38 cellular contexts compared by ENCODE assay signal in the genomic region with DNA sequence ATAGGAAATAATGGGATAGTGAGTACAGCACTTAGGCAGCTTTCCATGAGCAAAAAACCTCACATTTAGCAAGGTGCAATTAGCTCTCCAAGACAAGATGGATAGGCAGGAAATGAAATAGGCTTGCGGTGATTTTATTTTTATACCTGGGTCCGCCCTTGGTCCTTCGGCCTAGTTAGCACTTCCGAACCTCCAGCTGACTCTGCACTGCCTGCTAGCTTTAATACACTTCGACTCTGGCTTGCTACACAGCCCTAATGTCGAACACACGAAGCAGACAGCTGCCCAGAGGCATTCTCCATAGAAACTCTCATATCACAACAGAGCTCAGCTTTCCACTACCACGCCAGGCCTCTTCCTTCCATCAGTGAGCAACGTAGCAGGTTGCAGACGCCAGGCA.
"Had no signal": no experiment of that assay in that cellular context is flagged by ENCODE, and none has a peak within 500 bp of the region (broad histone marks: within the 10 kb centered on the region; RNA-seq: fewer than 3 reads in every experiment).

No MANE protein-coding gene starts in this region.

- H3K9me3 Mint-ChIP-seq: activated CD4-positive, alpha-beta memory T cell treated with anti-CD3 and anti-CD28 coated beads for 36 hours; activated CD4-positive, alpha-beta T cell treated with anti-CD3 and anti-CD28 coated beads, Interleukin-2, amount 10 ng/mL, durations not matched to agents 7 days and 5 days; activated CD8-positive, alpha-beta T cell treated with anti-CD3 and anti-CD28 coated beads for 36 hours; activated naive CD4-positive, alpha-beta T cell treated with anti-CD3 and anti-CD28 coated beads, Interleukin-2, amount 10 ng/mL, durations not matched to agents 7 days and 5 days; activated naive CD8-positive, alpha-beta T cell treated with anti-CD3 and anti-CD28 coated beads, Interleukin-2, amount 10 ng/mL, durations not matched to agents 7 days and 5 days; activated naive CD8-positive, alpha-beta T cell treated with anti-CD3 and anti-CD28 coated beads, Interleukin-2, amount 50 U/mL, for 24 hours; activated T-cell treated with anti-CD3 and anti-CD28 coated beads, Interleukin-2, amount 50 U/mL, for 4 hours; activated T-helper 1 cell treated with anti-CD3 and anti-CD28 coated beads, Interleukin-12 subunit alpha, Interleukin-12 subunit beta, Interleukin-2, Interleukin-4 antibody, amounts not matched to agents 30 ng/mL and 10 ng/mL and 1 ng/mL, durations not matched to agents 14 hours and 24 hours and 36 hours; activated T-helper 17 cell treated with anti-CD3 and anti-CD28 coated beads, Interleukin-2, amount 50 U/mL, for 72 hours; central memory CD8-positive, alpha-beta T cell; T-helper 1 cell treated with Interleukin-12 subunit alpha and Interleukin-12 subunit beta and Interleukin-4 antibody, amounts not matched to agents 30 μg/mL and 1 μg/mL, for 36 hours; WTC11 had no signal

- H3K36me3 ChIP-seq: ascending aorta, cardiac muscle cell, WERI-Rb-1 had no signal

- H3K27me3 Mint-ChIP-seq: activated CD4-positive, alpha-beta memory T cell treated with anti-CD3 and anti-CD28 coated beads for 36 hours; activated CD4-positive, alpha-beta T cell treated with anti-CD3 and anti-CD28 coated beads for 36 hours; activated CD4-positive, alpha-beta T cell treated with anti-CD3 and anti-CD28 coated beads, Interleukin-2, amount 10 ng/mL, durations not matched to agents 7 days and 5 days; activated CD8-positive, alpha-beta T cell treated with anti-CD3 and anti-CD28 coated beads for 36 hours; activated naive CD4-positive, alpha-beta T cell treated with anti-CD3 and anti-CD28 coated beads, Interleukin-2, amount 10 ng/mL, durations not matched to agents 7 days and 5 days; activated naive CD4-positive, alpha-beta T cell treated with anti-CD3 and anti-CD28 coated beads, Interleukin-2, amount 50 U/mL, for 24 hours; activated naive CD8-positive, alpha-beta T cell; activated naive CD8-positive, alpha-beta T cell treated with anti-CD3 and anti-CD28 coated beads, Interleukin-2, amount 10 ng/mL, durations not matched to agents 7 days and 5 days; activated naive CD8-positive, alpha-beta T cell treated with anti-CD3 and anti-CD28 coated beads, Interleukin-2, amount 50 U/mL, for 24 hours; activated T-helper 17 cell treated with anti-CD3 and anti-CD28 coated beads, Interleukin-2, amount 50 U/mL, for 72 hours; brain; central memory CD8-positive, alpha-beta T cell had no signal

- H3K27ac Mint-ChIP-seq: activated CD4-positive, alpha-beta memory T cell treated with anti-CD3 and anti-CD28 coated beads for 36 hours; activated CD4-positive, alpha-beta T cell treated with anti-CD3 and anti-CD28 coated beads for 36 hours; activated CD4-positive, alpha-beta T cell treated with anti-CD3 and anti-CD28 coated beads, Interleukin-2, amount 10 ng/mL, durations not matched to agents 7 days and 5 days; activated CD8-positive, alpha-beta T cell treated with anti-CD3 and anti-CD28 coated beads for 36 hours; activated naive CD4-positive, alpha-beta T cell treated with anti-CD3 and anti-CD28 coated beads, Interleukin-2, amount 10 ng/mL, durations not matched to agents 7 days and 5 days; activated naive CD4-positive, alpha-beta T cell treated with anti-CD3 and anti-CD28 coated beads, Interleukin-2, amount 50 U/mL, for 24 hours; activated naive CD8-positive, alpha-beta T cell; activated naive CD8-positive, alpha-beta T cell treated with anti-CD3 and anti-CD28 coated beads, Interleukin-2, amount 10 ng/mL, durations not matched to agents 7 days and 5 days; activated naive CD8-positive, alpha-beta T cell treated with anti-CD3 and anti-CD28 coated beads, Interleukin-2, amount 50 U/mL, for 24 hours; activated T-helper 1 cell treated with anti-CD3 and anti-CD28 coated beads, Interleukin-12 subunit alpha, Interleukin-12 subunit beta, Interleukin-2, Interleukin-4 antibody, amounts not matched to agents 30 ng/mL and 10 ng/mL and 1 ng/mL, durations not matched to agents 14 hours and 24 hours and 36 hours; activated T-helper 17 cell treated with anti-CD3 and anti-CD28 coated beads, Interleukin-2, amount 50 U/mL, for 72 hours; T-helper 1 cell treated with Interleukin-12 subunit alpha and Interleukin-12 subunit beta and Interleukin-4 antibody, amounts not matched to agents 30 μg/mL and 1 μg/mL, for 36 hours; T-helper 2 cell treated with Interferon-gamma antibody and Interleukin-4, amounts not matched to agents 5 μg/mL and 100 μg/mL, for 36 hours; WTC11 had no signal

- H3K36me3 Mint-ChIP-seq: activated CD4-positive, alpha-beta memory T cell treated with anti-CD3 and anti-CD28 coated beads for 36 hours; activated naive CD4-positive, alpha-beta T cell treated with anti-CD3 and anti-CD28 coated beads, Interleukin-2, amount 10 ng/mL, durations not matched to agents 7 days and 5 days; activated naive CD4-positive, alpha-beta T cell treated with anti-CD3 and anti-CD28 coated beads, Interleukin-2, amount 50 U/mL, for 24 hours; activated naive CD8-positive, alpha-beta T cell treated with anti-CD3 and anti-CD28 coated beads, Interleukin-2, amount 10 ng/mL, durations not matched to agents 7 days and 5 days; brain; WTC11 had no signal

- DNase-seq: activated CD4-positive, alpha-beta memory T cell treated with anti-CD3 and anti-CD28 coated beads for 36 hours; activated CD4-positive, alpha-beta T cell treated with anti-CD3 and anti-CD28 coated beads for 1 hour; activated CD4-positive, alpha-beta T cell treated with anti-CD3 and anti-CD28 coated beads for 36 hours; activated CD4-positive, alpha-beta T cell treated with anti-CD3 and anti-CD28 coated beads for 48 hours; activated CD4-positive, alpha-beta T cell treated with anti-CD3 and anti-CD28 coated beads, Interleukin-2, amount 10 ng/mL, durations not matched to agents 7 days and 5 days; activated CD4-positive, alpha-beta T cell treated with anti-CD3 and anti-CD28 coated beads, Interleukin-2, amount 50 U/mL, for 4 hours; activated CD4-positive, CD25-positive, alpha-beta regulatory T cell; activated CD8-positive, alpha-beta memory T cell treated with anti-CD3 and anti-CD28 coated beads, Interleukin-2, amount 50 U/mL, for 4 hours; activated CD8-positive, alpha-beta T cell treated with anti-CD3 and anti-CD28 coated beads for 36 hours; activated gamma-delta T cell; activated naive CD4-positive, alpha-beta T cell treated with anti-CD3 and anti-CD28 coated beads, Interleukin-2, amount 10 ng/mL, durations not matched to agents 7 days and 5 days; activated naive CD4-positive, alpha-beta T cell treated with Interleukin-2 at 50 U/mL for 16 hours; activated naive CD8-positive, alpha-beta T cell treated with anti-CD3 and anti-CD28 coated beads, Interleukin-2, amount 10 ng/mL, durations not matched to agents 7 days and 5 days; activated naive CD8-positive, alpha-beta T cell treated with anti-CD3 and anti-CD28 coated beads, Interleukin-2, amount 50 U/mL, for 24 hours; activated T-cell treated with anti-CD3 and anti-CD28 coated beads for 4 hours; activated T-cell treated with anti-CD3 and anti-CD28 coated beads, Interleukin-2, amount 50 U/mL, for 1 hour; activated T-cell treated with anti-CD3 and anti-CD28 coated beads, Interleukin-2, amount 50 U/mL, for 4 hours; activated T-cell treated with anti-CD3 and anti-CD28 coated beads, Interleukin-2, amount 50 U/mL, for 72 hours; amygdala; anterior cingulate cortex; caudate nucleus; cerebellar nuclear complex; T-helper 1 cell; T-helper 2 cell; T-helper 9 cell; WERI-Rb-1 had no signal

- H3K9me3 ChIP-seq: ascending aorta had no signal

- H3K4me1 Mint-ChIP-seq: activated CD4-positive, alpha-beta T cell treated with anti-CD3 and anti-CD28 coated beads for 36 hours; activated CD4-positive, alpha-beta T cell treated with anti-CD3 and anti-CD28 coated beads, Interleukin-2, amount 10 ng/mL, durations not matched to agents 7 days and 5 days; activated naive CD4-positive, alpha-beta T cell treated with anti-CD3 and anti-CD28 coated beads, Interleukin-2, amount 10 ng/mL, durations not matched to agents 7 days and 5 days; activated T-helper 17 cell treated with anti-CD3 and anti-CD28 coated beads, Interleukin-2, amount 50 U/mL, for 72 hours; WTC11 had no signal

- H3K4me1 ChIP-seq: ascending aorta had no signal

- H3K4me3 Mint-ChIP-seq: activated CD4-positive, alpha-beta memory T cell treated with anti-CD3 and anti-CD28 coated beads for 36 hours; activated CD4-positive, alpha-beta T cell treated with anti-CD3 and anti-CD28 coated beads for 36 hours; activated CD4-positive, alpha-beta T cell treated with anti-CD3 and anti-CD28 coated beads, Interleukin-2, amount 10 ng/mL, durations not matched to agents 7 days and 5 days; activated CD8-positive, alpha-beta T cell treated with anti-CD3 and anti-CD28 coated beads for 36 hours; activated naive CD4-positive, alpha-beta T cell treated with anti-CD3 and anti-CD28 coated beads, Interleukin-2, amount 10 ng/mL, durations not matched to agents 7 days and 5 days; activated naive CD4-positive, alpha-beta T cell treated with anti-CD3 and anti-CD28 coated beads, Interleukin-2, amount 50 U/mL, for 24 hours; activated naive CD8-positive, alpha-beta T cell; activated naive CD8-positive, alpha-beta T cell treated with anti-CD3 and anti-CD28 coated beads, Interleukin-2, amount 10 ng/mL, durations not matched to agents 7 days and 5 days; activated naive CD8-positive, alpha-beta T cell treated with anti-CD3 and anti-CD28 coated beads, Interleukin-2, amount 50 U/mL, for 24 hours; activated T-cell treated with anti-CD3 and anti-CD28 coated beads, Interleukin-2, amount 50 U/mL, for 4 hours; activated T-cell treated with anti-CD3 and anti-CD28 coated beads, Interleukin-2, amount 50 U/mL, for 72 hours; activated T-helper 1 cell treated with anti-CD3 and anti-CD28 coated beads, Interleukin-12 subunit alpha, Interleukin-12 subunit beta, Interleukin-2, Interleukin-4 antibody, amounts not matched to agents 30 ng/mL and 10 ng/mL and 1 ng/mL, durations not matched to agents 14 hours and 24 hours and 36 hours; activated T-helper 17 cell treated with anti-CD3 and anti-CD28 coated beads, Interleukin-2, amount 50 U/mL, for 72 hours; brain; central memory CD8-positive, alpha-beta T cell; T-helper 1 cell treated with Interleukin-12 subunit alpha and Interleukin-12 subunit beta and Interleukin-4 antibody, amounts not matched to agents 30 μg/mL and 1 μg/mL, for 36 hours; T-helper 2 cell treated with Interferon-gamma antibody and Interleukin-4, amounts not matched to agents 5 μg/mL and 100 μg/mL, for 36 hours; WTC11 had no signal

- H3K27ac ChIP-seq: ascending aorta, cardiac muscle cell, WERI-Rb-1 had no signal

- ATAC-seq: activated CD4-positive, alpha-beta T cell treated with anti-CD3 and anti-CD28 coated beads for 36 hours; activated CD4-positive, CD25-positive, alpha-beta regulatory T cell treated with anti-CD3 and anti-CD28 coated beads, Interleukin-2, amount 50 U/mL, for 24 hours; activated CD8-positive, alpha-beta T cell treated with anti-CD3 and anti-CD28 coated beads for 36 hours; activated naive CD8-positive, alpha-beta T cell treated with anti-CD3 and anti-CD28 coated beads, Interleukin-2, amount 50 U/mL, for 24 hours; activated T-cell treated with anti-CD3 and anti-CD28 coated beads, Interleukin-2, amount 50 U/mL, for 4 hours; activated T-cell treated with anti-CD3 and anti-CD28 coated beads, Interleukin-2, amount 50 U/mL, for 72 hours; activated T-helper 17 cell treated with anti-CD3 and anti-CD28 coated beads, Interleukin-2, amount 50 U/mL, for 72 hours; WTC11 had no signal

- H3K27me3 ChIP-seq: ascending aorta, cardiac muscle cell had no signal

- H3K4me3 ChIP-seq: ascending aorta, cardiac muscle cell had no signal
